31 cellular contexts compared by ENCODE assay signal in genomic region chr19:48044561-48044960, GRCh38. TPM values are rescaled to one million over a fixed set of nuclear protein-coding genes. Genes with fewer than 3 reads are reported as not detected.
"Had no signal": no experiment of that assay in that cellular context is flagged by ENCODE, and none has a peak within 500 bp of the region (broad histone marks: within the 10 kb centered on the region; RNA-seq: fewer than 3 reads in every experiment).

No MANE protein-coding gene starts in this region.

- H3K4me1 ChIP-seq: esophagus squamous epithelium, prostate gland, sigmoid colon, stomach, thyroid gland, upper lobe of left lung, vagina had no signal

- H3K36me3 ChIP-seq: esophagus squamous epithelium, neutrophil, ovary, prostate gland, thyroid gland, vagina had no signal

- H3K4me3 ChIP-seq: esophagus squamous epithelium, ovary, prostate gland, sigmoid colon, smooth muscle cell, stomach, thyroid gland, upper lobe of left lung, vagina had no signal

- H3K27ac ChIP-seq: esophagus squamous epithelium, neutrophil, ovary, prostate gland, sigmoid colon, stomach, thyroid gland, upper lobe of left lung, vagina had no signal

- DNase-seq: activated CD4-positive, alpha-beta T cell treated with anti-CD3 and anti-CD28 coated beads for 4 hours; activated CD4-positive, alpha-beta T cell treated with anti-CD3 and anti-CD28 coated beads, Interleukin-2, amount 50 U/mL, for 4 hours; activated CD8-positive, alpha-beta memory T cell treated with anti-CD3 and anti-CD28 coated beads for 24 hours; activated effector memory CD4-positive, alpha-beta T cell treated with Interleukin-2 at 50 U/mL for 16 hours; activated naive CD4-positive, alpha-beta T cell treated with Interleukin-2 at 50 U/mL for 16 hours; anterior cingulate cortex; dermis blood vessel endothelial cell; effector CD4-positive, alpha-beta T cell; esophagus squamous epithelium; glutamatergic neuron; islet precursor cell; left cardiac atrium; left ventricle myocardium superior; nephron progenitor cell; ovary; retina; sigmoid colon; stimulated activated CD4-positive, alpha-beta T cell treated with anti-CD3 and anti-CD28 coated beads, Interleukin-15, amount 100 ng/mL, for 24 hours; stimulated activated CD4-positive, alpha-beta T cell treated with anti-CD3 and anti-CD28 coated beads, Interleukin-2, amount 100 ng/mL, for 24 hours; stimulated activated naive B cell treated with anti-CD40 and anti-IgM and Interleukin-4, amounts not matched to agents 10 μg/mL and 1 μg/mL and 100 μg/mL, for 72 hours; stomach; thyroid gland; upper lobe of left lung had no signal

- H3K27me3 ChIP-seq: ovary, thyroid gland, upper lobe of left lung, vagina had no signal

- H3K4me2 ChIP-seq: smooth muscle cell had no signal

- H3K9me3 ChIP-seq: esophagus squamous epithelium, neutrophil, ovary, prostate gland, sigmoid colon, stomach, thyroid gland, upper lobe of left lung, vagina had no signal

RNA-seq across cellular contexts. Expression of gene CABP5, which starts 0.7 kb away (rescaled TPM):
- total RNA-seq: dermis blood vessel endothelial cell, esophagus squamous epithelium, frontal cortex, left cardiac atrium, left ventricle myocardium superior, lung microvascular endothelial cell, mucosa of gallbladder, ovary, prostate gland, sigmoid colon, smooth muscle cell, stomach, thyroid gland, upper lobe of left lung, vagina had no signal
- polyA plus RNA-seq: adipose tissue, ovary, smooth muscle cell, stomach had no signal

RNA-seq across cellular contexts. Expression of gene ELSPBP1, which starts 50.1 kb away (rescaled TPM):
- total RNA-seq: dermis blood vessel endothelial cell, esophagus squamous epithelium, frontal cortex, left cardiac atrium, left ventricle myocardium superior, lung microvascular endothelial cell, mucosa of gallbladder, ovary, prostate gland, sigmoid colon, stomach, thyroid gland, upper lobe of left lung, vagina had no signal
- polyA plus RNA-seq: adipose tissue, sigmoid colon, stomach had no signal

RNA-seq across cellular contexts. Expression of gene BSPH1, which starts 52.6 kb away (rescaled TPM):
- total RNA-seq: dermis blood vessel endothelial cell, esophagus squamous epithelium, frontal cortex, left cardiac atrium, left ventricle myocardium superior, lung microvascular endothelial cell, mucosa of gallbladder, ovary, prostate gland, sigmoid colon, smooth muscle cell, stomach, thyroid gland, upper lobe of left lung, vagina had no signal
- polyA plus RNA-seq: adipose tissue, ovary, sigmoid colon, smooth muscle cell, stomach had no signal
